Comparison of ENCODE assay signal across 8 cellular contexts in the genomic region with DNA sequence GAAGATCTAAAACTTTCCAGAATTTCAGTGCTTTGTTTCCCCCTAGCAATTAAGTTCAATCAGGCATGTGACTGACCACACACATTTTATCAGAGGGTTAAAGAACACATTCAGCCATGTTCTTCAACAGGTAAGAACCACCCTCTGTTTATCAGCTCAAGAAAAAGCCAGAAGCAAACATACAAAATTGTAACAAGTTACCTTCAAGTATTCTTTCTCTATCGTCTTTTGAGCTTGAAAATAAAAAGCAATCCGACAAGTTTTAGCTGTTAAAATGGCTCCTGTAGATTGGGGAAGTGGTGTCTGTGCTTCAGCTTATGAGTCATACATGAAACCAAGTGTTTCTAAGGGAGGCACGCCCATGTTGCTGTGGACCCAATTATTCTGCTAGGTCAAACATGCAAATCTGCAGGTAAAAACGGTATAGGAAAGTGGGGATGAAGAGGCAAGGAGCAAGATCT. TPM values are rescaled to one million over a fixed set of nuclear protein-coding genes. Genes with fewer than 3 reads are reported as not detected.
A peak's percentile ranks its signal among the peaks of the same experiment; 100 is the strongest.
DNase-seq lines count a peak whose midpoint lies in the region; ATAC-seq and TF ChIP-seq lines count a peak whose summit lies in the region.

A gene (minus strand): TSS at position 290 of the 461 bp plus-strand sequence. CDS start 37,262 bp downstream, outside the sequence.

- ATAC-seq in GM19395 (IDR thresholded peaks at IDR 0.05; ENCODE audit: unreplicated experiment) (peak; percentile 94), HG03457 (IDR thresholded peaks at IDR 0.05; ENCODE audit: unreplicated experiment) (peak; percentile 76)

- peak within 1 kb of the TSS; percentile 93 for H3K27ac Mint-ChIP-seq in Calu3 (ENCODE audit: unreplicated experiment)

- no peaks in the 10 kb centered on the region for H3K36me3 ChIP-seq in prostate gland

- intact Hi-C loops in Calu3 (cut with micrococcal nuclease; ENCODE audit: unreplicated experiment) (loop anchor here (2.0 to 5.0 kb wide), 3 partner anchors 24 to 47 kb away; no protein-coding TSS in a partner anchor), prostate gland (cut with DNase I) (no loop called here)

- H3K4me1 ChIP-seq in prostate gland (replicated peaks), result no peaks in the 10 kb centered on the region

- no peaks in the 10 kb centered on the region for H3K4me1 Mint-ChIP-seq in Calu3 (ENCODE audit: low read depth, unreplicated experiment)

- H3K27ac ChIP-seq in prostate gland, result peak within 1 kb of the TSS; percentile 81 to 90

- WGBS in prostate gland, result 34% methylated on average over 4 of the region's 4 CpGs

- TF ChIP-seq POLR2A in prostate gland (IDR thresholded peaks at IDR 0.05), result peak; percentile 41

- CTCF ChIA-PET in Calu3 (lab: Charles Lee), result interaction anchor here (0.9 to 1.0 kb wide), 3 partner anchors 16 to 44 kb away, joined by 3 to 9 read pairs (median 3); no protein-coding TSS in a partner anchor

- DNase-seq in Calu3 (peak; percentile 49), RKO (ENCODE audit: low spot score) (peak; percentile 95), germinal center (ENCODE audit: low spot score) (peak; percentile 70), prostate gland (ENCODE audit: low spot score) (peak; percentile 77), anterior cingulate cortex (lab: John Stamatoyannopoulos, UW) (no peak)
- DNase-seq in activated effector memory CD4-positive, alpha-beta T cell treated with Interleukin-2 at 50 U/mL for 16 hours, result peak; percentile 41

- no peak for TF ChIP-seq CTCF in Calu3 (IDR thresholded peaks at IDR 0.05; ENCODE audit: unreplicated experiment)
- TF ChIP-seq CTCF in prostate gland (IDR thresholded peaks at IDR 0.05), result no peak

- H3K36me3 Mint-ChIP-seq in Calu3 (ENCODE audit: insufficient read depth, unreplicated experiment), result peaks cover 24% of the 10 kb centered on the region

- H3K4me3 Mint-ChIP-seq in Calu3 (ENCODE audit: low read depth, unreplicated experiment), result peak within 1 kb of the TSS; percentile 67

- no peaks in the 10 kb centered on the region for H3K9me3 Mint-ChIP-seq in Calu3 (ENCODE audit: low read depth, unreplicated experiment)

- BruUV-seq in Calu3 (replicated peaks; lab: Mats Ljungman, UMichigan), result no TSS peak

- H3K27me3 Mint-ChIP-seq in Calu3 (ENCODE audit: unreplicated experiment), result no peaks in the 10 kb centered on the region

- no peaks in the 10 kb centered on the region for H3K9me3 ChIP-seq in prostate gland

- peak within 1 kb of the TSS; percentile 13 to 20 for H3K4me3 ChIP-seq in prostate gland

- no peaks in the 10 kb centered on the region for H3K27me3 ChIP-seq in prostate gland (replicated peaks; ENCODE audit: insufficient read depth)

RNA-seq across cellular contexts. Expression of the gene that starts here (rescaled TPM):
- total RNA-seq in Calu3 (2022) (63.4 and 63.5 TPM in 2 replicates), prostate gland (100 to 1,000 TPM; 108 to 123 TPM)

Comparison
In these comparisons a context has a peak if more than half of its experiments do, and no peak if none do; other contexts are left out.
1. DNase-seq: peak in Calu3 (single experiment), RKO (single experiment), activated effector memory CD4-positive, alpha-beta T cell treated with Interleukin-2 at 50 U/mL for 16 hours (single experiment), germinal center (single experiment) and prostate gland (single experiment); none in anterior cingulate cortex (0 of 58).